8 cellular contexts compared by ENCODE assay signal in the genomic region with DNA sequence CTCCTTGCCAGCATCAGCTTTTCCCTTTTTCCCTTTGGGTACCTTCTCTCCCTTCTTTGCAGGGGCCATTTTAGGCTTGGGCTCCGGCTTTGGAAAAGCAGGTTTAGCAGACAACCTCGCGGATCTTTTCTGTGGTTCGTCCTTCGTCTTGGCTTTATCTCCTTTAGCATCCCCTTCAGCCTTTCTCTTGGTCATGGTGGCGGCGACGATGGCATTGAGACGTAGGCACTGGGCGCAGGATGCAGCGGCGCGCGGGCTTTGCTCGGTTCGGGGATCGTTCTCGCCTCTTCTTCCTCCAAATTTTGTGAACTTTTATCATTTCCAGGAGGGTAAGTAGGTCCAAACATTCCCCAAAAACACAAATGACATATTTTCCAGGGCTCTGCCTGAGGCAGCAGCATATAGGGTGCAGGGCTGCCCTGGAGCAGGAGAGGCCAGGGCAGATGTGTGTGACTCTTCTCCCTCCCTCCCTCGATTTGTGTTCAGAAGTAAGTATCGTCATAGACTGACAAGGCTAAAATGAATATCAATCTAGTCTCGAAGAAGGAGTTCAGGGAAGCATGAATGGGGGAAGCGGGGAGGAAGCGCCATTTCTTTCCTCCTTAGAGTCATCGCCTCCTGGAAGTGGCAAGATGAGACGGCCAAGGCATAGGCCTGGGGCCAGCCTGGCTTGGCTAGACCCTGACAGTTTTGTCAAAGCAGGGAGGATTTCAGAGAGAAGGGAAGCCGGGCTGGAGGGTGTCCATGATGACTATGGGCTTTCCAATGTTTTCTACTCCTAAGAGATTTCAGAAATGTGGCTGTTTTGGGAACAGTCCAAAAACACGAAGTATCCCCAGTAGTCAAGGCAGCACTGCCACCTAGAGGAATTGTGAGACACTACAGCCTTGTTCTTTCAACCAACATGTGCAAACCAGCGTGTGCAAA. TPM values are rescaled to one million over a fixed set of nuclear protein-coding genes. Genes with fewer than 3 reads are reported as not detected.
DNase-seq lines count a peak whose midpoint lies in the region; ATAC-seq and TF ChIP-seq lines count a peak whose summit lies in the region.

No MANE protein-coding gene starts in this region.

- CTCF ChIA-PET in Panc1 (lab: Charles Lee): no interaction called here

- TF ChIP-seq CTCF in Panc1 (IDR thresholded peaks at IDR 0.05): peak; percentile 85
- peak; percentile 82 to 90 (median 84) for TF ChIP-seq CTCF in nephron (IDR thresholded peaks at IDR 0.05; ENCODE audit: unreplicated experiment in 3 of 3)

- in situ Hi-C loops in Panc1 (cut with HindIII; ENCODE audit: low pct_unique_long_range_greater_than_20kb, low sequenced_read_pairs): no loop called here

- H3K4me1 ChIP-seq in Panc1 (ENCODE audit: control insufficient read depth, insufficient read depth, low read length): no peaks in the 10 kb centered on the region

- H3K9me3 Mint-ChIP-seq in nephron: peaks cover 19% of the 10 kb centered on the region

- intact Hi-C loops in Panc1 (cut with micrococcal nuclease; ENCODE audit: unreplicated experiment): no loop called here

- no TSS peak for BruUV-seq in Panc1 (replicated peaks; lab: Mats Ljungman, UMichigan)

- H3K36me3 Mint-ChIP-seq in nephron (ENCODE audit: low read depth): no peaks in the 10 kb centered on the region

- H3K36me3 ChIP-seq in Panc1 (ENCODE audit: control insufficient read depth, insufficient read depth, low read length): no peaks in the 10 kb centered on the region

- no peak overlapping the region for H3K4me3 ChIP-seq in Panc1 (ENCODE audit: low read depth in 2 of 2, low read length in 2 of 2)

- peaks cover 3% of the 10 kb centered on the region for H3K27me3 Mint-ChIP-seq in nephron (ENCODE audit: low read depth)

- H3K27ac Mint-ChIP-seq in nephron: peak overlapping the region in 1 of 3 experiments; percentile 8

- no peak overlapping the region for H3K27ac ChIP-seq in Panc1 (ENCODE audit: low read length)

- POLR2A ChIA-PET in Panc1 (lab: Charles Lee): no interaction called here

- H3K9me3 ChIP-seq in Panc1 (ENCODE audit: control insufficient read depth, insufficient read depth, low read depth, low read length): no peaks in the 10 kb centered on the region

- ATAC-seq in Panc1 (peak; percentile 81; the same call in 1 of the 2 replicates), HG03460 (IDR thresholded peaks at IDR 0.05; ENCODE audit: unreplicated experiment) (no peak)

- H3K27me3 ChIP-seq in Panc1 (ENCODE audit: control insufficient read depth, insufficient read depth, low read length): no peaks in the 10 kb centered on the region

- DNase-seq in DMS53 treated with DMSO at 0.1 percent for 48 hours (lab: John Stamatoyannopoulos, UW; ENCODE audit: unreplicated experiment) (peak; percentile 53), LHCN-M2 (ENCODE audit: low read depth) (peak; percentile 86), Panc1 (ENCODE audit: low read depth, low spot score) (peak; percentile 52), fibroblast of gingiva (ENCODE audit: low read depth) (peak; percentile 88), superior temporal gyrus (ENCODE audit: extremely low spot score) (peak; percentile 99)
- DNase-seq in activated T-cell treated with anti-CD3 and anti-CD28 coated beads, Interleukin-2, amount 50 U/mL, for 48 hours: peak; percentile 63 to 66

- H3K4me3 Mint-ChIP-seq in nephron: no peak overlapping the region

- H3K4me1 Mint-ChIP-seq in nephron: peaks cover 8% of the 10 kb centered on the region

RNA-seq across cellular contexts. Expression of gene CHCT1, which starts 13.2 kb away (rescaled TPM):
- total RNA-seq in LHCN-M2 (2014; rRNA removed) (not detected in 2 replicates), Panc1 (2021; ENCODE audit: unreplicated experiment) (not detected)
- polyA plus RNA-seq in LHCN-M2 (2012): not detected
- polyA plus RNA-seq in Panc1 (2012; ENCODE audit: insufficient read length): not detected

RNA-seq across cellular contexts. Expression of gene USP32, which starts 43.6 kb away (rescaled TPM):
- 32.8 and 36.2 TPM in 2 replicates for total RNA-seq in LHCN-M2 (2014; rRNA removed)
- polyA plus RNA-seq in LHCN-M2 (2012): 26.4 TPM
- total RNA-seq in Panc1 (2021; ENCODE audit: unreplicated experiment): 45.5 TPM
- polyA plus RNA-seq in Panc1 (2012; ENCODE audit: insufficient read length): 22.8 TPM
